ENCODE assay signal across 30 cellular contexts in genomic region chr3:80334534-80334933, GRCh38.
DNase-seq lines count a peak whose midpoint lies in the region; ATAC-seq, FAIRE-seq and TF ChIP-seq lines count a peak whose summit lies in the region.
"Had no signal": no experiment of that assay in that cellular context is flagged by ENCODE, and none has a peak within 500 bp of the region (broad histone marks: within the 10 kb centered on the region; RNA-seq: fewer than 3 reads in every experiment).

No MANE protein-coding gene starts in this region.

- H3K4me2 ChIP-seq in HepG2 (ENCODE audit: low read depth, low read length): no peak overlapping the region
- H3K4me2 ChIP-seq: A549; BLaER1; BLaER1 treated with 17β-estradiol and CSF1 and Interleukin-3, amounts not matched to agents 10 nM and 100 nM had no signal

- H3K27me3 ChIP-seq in HepG2 (ENCODE audit: control insufficient read depth in 1 of 2, insufficient read depth in 2 of 2, low read length in 2 of 2) (no peaks in the 10 kb centered on the region), right lobe of liver (no peaks in the 10 kb centered on the region)
- H3K27me3 ChIP-seq: BE2C; BLaER1; BLaER1 treated with 17β-estradiol and CSF1 and Interleukin-3, amounts not matched to agents 10 nM and 100 nM had no signal

- no peak for FAIRE-seq in HepG2 (lab: Jason Lieb, UNC)
- FAIRE-seq in D721Med (lab: Jason Lieb, UNC): peak; percentile 32
- FAIRE-seq: A204.1, A549 had no signal

- no peak overlapping the region for H2AFZ ChIP-seq in HepG2 (ENCODE audit: low read length)

- CTCF ChIA-PET in HepG2 (lab: Yijun Ruan, JAX; ENCODE audit: low intra/inter-chr PET ratio, low total read pairs): no interaction called here

- H3K4me1 ChIP-seq in HepG2 (ENCODE audit: insufficient read depth, low read length) (no peaks in the 10 kb centered on the region), right lobe of liver (no peaks in the 10 kb centered on the region)
- H3K4me1 ChIP-seq: A549, BLaER1, Caco-2 had no signal

- H3K36me3 ChIP-seq in HepG2 (replicated peaks in 1 of 2; ENCODE audit: control insufficient read depth in 1 of 2, insufficient read depth in 2 of 2, low read length in 2 of 2) (no peaks in the 10 kb centered on the region), right lobe of liver (no peaks in the 10 kb centered on the region)
- H3K36me3 ChIP-seq: BE2C; BLaER1; BLaER1 treated with 17β-estradiol and CSF1 and Interleukin-3, amounts not matched to agents 10 nM and 100 nM had no signal

- BruUV-seq in HepG2 (replicated peaks; lab: Mats Ljungman, UMichigan): no TSS peak

- TF ChIP-seq POLR2A in HepG2 (IDR thresholded peaks at IDR 0.05; ENCODE audit: insufficient read depth in 1 of 2, low read depth in 2 of 2, low read length in 2 of 2) (no peak), right lobe of liver (IDR thresholded peaks at IDR 0.05) (no peak)

- in situ Hi-C loops in HepG2 (cut with HindIII; ENCODE audit: extremely low pct_ligation_motif_present, low pct_unique_long_range_greater_than_20kb): no loop called here

- no peaks in the 10 kb centered on the region for H3K9me3 ChIP-seq in HepG2 (ENCODE audit: low read length)
- no peaks in the 10 kb centered on the region for H3K9me3 ChIP-seq in right lobe of liver
- H3K9me3 ChIP-seq: A549; BE2C; BLaER1; BLaER1 treated with 17β-estradiol and CSF1 and Interleukin-3, amounts not matched to agents 10 nM and 100 nM; Caco-2 had no signal

- TF ChIP-seq CTCF in HepG2 (CRISPR knock-in tag; IDR thresholded peaks at IDR 0.05) (no peak), right lobe of liver (IDR thresholded peaks at IDR 0.05) (no peak), D721Med (IDR thresholded peaks at IDR 0.05; ENCODE audit: insufficient read depth, missing control alignments) (no peak)

- H3K79me2 ChIP-seq in HepG2 (ENCODE audit: insufficient read depth, low read length): no peaks in the 10 kb centered on the region

- WGBS in HepG2 (ENCODE audit: low lambda C conversion rate): 5% methylated on average over 2 of the region's 2 CpGs
- 60% methylated on average over 2 of the region's 2 CpGs for WGBS in right lobe of liver (ENCODE audit: insufficient coverage, low coverage, low lambda C conversion rate, missing lambda C conversion rate)

- no peaks in the 10 kb centered on the region for H4K20me1 ChIP-seq in HepG2 (ENCODE audit: insufficient read depth, low read length)
- H4K20me1 ChIP-seq: BLaER1; BLaER1 treated with 17β-estradiol and CSF1 and Interleukin-3, amounts not matched to agents 10 nM and 100 nM had no signal

- H3K27ac ChIP-seq in HepG2 (ENCODE audit: extremely low read length, insufficient read depth, low read length): no peak overlapping the region
- H3K27ac ChIP-seq in right lobe of liver: no peak overlapping the region
- H3K27ac ChIP-seq: 22Rv1; A549; BLaER1; BLaER1 treated with 17β-estradiol and CSF1 and Interleukin-3, amounts not matched to agents 10 nM and 100 nM; C4-2B had no signal

- DNase-seq in HepG2 (ENCODE audit: low spot score) (no peak), right lobe of liver (no peak), D721Med (ENCODE audit: insufficient read length, low spot score) (no peak), NCI-H2171 treated with DMSO at 0.1 percent for 48 hours (lab: John Stamatoyannopoulos, UW) (no peak)
- DNase-seq: 8988T; ACHN; AML-193; BE2C; C1 segment of cervical spinal cord; Caco-2; Calu3; CD4-positive, alpha-beta memory T cell; CD4-positive, alpha-beta T cell; CD4-positive, CD25-positive, alpha-beta regulatory T cell; CD8-positive, alpha-beta memory T cell; CD8-positive, alpha-beta T cell; COR-L47; DMS 273 treated with DMSO at 0.1 percent for 48 hours; DMS153; DMS53; DMS79; DMS79 treated with DMSO at 0.1 percent for 48 hours; DND-41; EL had no signal

- ATAC-seq in HepG2 (no peak), right lobe of liver (no peak)
- ATAC-seq: A549; CD8-positive, alpha-beta T cell had no signal

- H3K4me3 ChIP-seq in HepG2 (replicated peaks in 1 of 3; ENCODE audit: insufficient read depth in 1 of 3, low read depth in 2 of 3, low read length in 3 of 3) (no peak overlapping the region), right lobe of liver (no peak overlapping the region)
- H3K4me3 ChIP-seq: A549; BLaER1; BLaER1 treated with 17β-estradiol and CSF1 and Interleukin-3, amounts not matched to agents 10 nM and 100 nM had no signal

- TF ChIP-seq RAD21 in HepG2 (CRISPR knock-in tag; IDR thresholded peaks at IDR 0.05): no peak

- no peak overlapping the region for H3K9ac ChIP-seq in HepG2 (ENCODE audit: insufficient read depth, low read depth, low read length)
- H3K9ac ChIP-seq: BLaER1; BLaER1 treated with 17β-estradiol and CSF1 and Interleukin-3, amounts not matched to agents 10 nM and 100 nM had no signal

- POLR2A ChIA-PET in HepG2 (lab: Yijun Ruan, JAX): no interaction called here

- intact Hi-C loops in HepG2 (cut with micrococcal nuclease; ENCODE audit: unreplicated experiment) (no loop called here), right lobe of liver (cut with DNase I) (no loop called here)

- no peak for TF ChIP-seq EP300 in HepG2 (IDR thresholded peaks at IDR 0.05; ENCODE audit: low read depth in 2 of 2, low read length in 2 of 2)
- no peak for TF ChIP-seq EP300 in HepG2 (CRISPR knock-in tag; IDR thresholded peaks at IDR 0.05; ENCODE audit: borderline replicate concordance)

TF ChIP-seq in HepG2, 621 proteins besides CTCF, POLR2A, EP300 and RAD21:
- TF ChIP-seq CREB1 (IDR thresholded peaks at IDR 0.05): peak; percentile 80
- TF ChIP-seq CREB1 (CRISPR knock-in tag; IDR thresholded peaks at IDR 0.05): no peak
- TF ChIP-seq ATF7 (IDR thresholded peaks at IDR 0.05): peak; percentile 91
- TF ChIP-seq ATF7 (CRISPR knock-in tag; IDR thresholded peaks at IDR 0.05): no peak
- no peak for TF ChIP-seq SP2 (CRISPR knock-in tag; IDR thresholded peaks at IDR 0.05)
- TF ChIP-seq ARNT2 (CRISPR knock-in tag; IDR thresholded peaks at IDR 0.05; ENCODE audit: low read depth): no peak
